ENCODE assay signal across 8 cellular contexts in genomic region chr3:129278439-129278969, GRCh38. TPM values are rescaled to one million over a fixed set of nuclear protein-coding genes. Genes with fewer than 3 reads are reported as not detected.
DNase-seq lines count a peak whose midpoint lies in the region; ATAC-seq lines count a peak whose summit lies in the region.

TSS of gene HMCES (plus strand) at chr3:129278870. CDS start at chr3:129279733, 863 bp downstream.

- H3K9me3 ChIP-seq in BLaER1 treated with 17β-estradiol and CSF1 and Interleukin-3, amounts not matched to agents 10 nM and 100 nM (replicated peaks in 1 of 11): no peaks in the 10 kb centered on the region
- H3K9me3 ChIP-seq in HUES6 (ENCODE audit: control insufficient read depth, insufficient read depth, low read depth, low read length): no peaks in the 10 kb centered on the region
- H3K9me3 ChIP-seq in NT2/D1 (ENCODE audit: insufficient read depth, low read length): no peaks in the 10 kb centered on the region

- CTCF ChIA-PET in activated CD8-positive, alpha-beta memory T cell treated with anti-CD3 and anti-CD28 coated beads, Interleukin-2, amount 10 ng/mL, durations not matched to agents 7 days and 5 days (lab: Charles Lee): interaction anchor here (1.2 to 2.4 kb wide), 4 partner anchors 26 to 262 kb away, joined by 3 to 10 read pairs (median 4); a partner anchor contains a TSS

- no peaks in the 10 kb centered on the region for H3K9me3 Mint-ChIP-seq in activated CD8-positive, alpha-beta memory T cell treated with anti-CD3 and anti-CD28 coated beads, Interleukin-2, amount 10 ng/mL, durations not matched to agents 7 days and 5 days (ENCODE audit: low read depth)
- H3K9me3 Mint-ChIP-seq in effector memory CD8-positive, alpha-beta T cell: no peaks in the 10 kb centered on the region

- H3K27me3 Mint-ChIP-seq in activated CD8-positive, alpha-beta memory T cell treated with anti-CD3 and anti-CD28 coated beads, Interleukin-2, amount 10 ng/mL, durations not matched to agents 7 days and 5 days: no peaks in the 10 kb centered on the region
- no peaks in the 10 kb centered on the region for H3K27me3 Mint-ChIP-seq in effector memory CD8-positive, alpha-beta T cell

- H3K27me3 ChIP-seq in BLaER1 treated with 17β-estradiol and CSF1 and Interleukin-3, amounts not matched to agents 10 nM and 100 nM: no peaks in the 10 kb centered on the region
- no peaks in the 10 kb centered on the region for H3K27me3 ChIP-seq in HUES6 (ENCODE audit: control insufficient read depth, insufficient read depth, low read length)
- no peaks in the 10 kb centered on the region for H3K27me3 ChIP-seq in NT2/D1 (ENCODE audit: insufficient read depth, insufficient read length)

- H3K4me1 Mint-ChIP-seq in activated CD8-positive, alpha-beta memory T cell treated with anti-CD3 and anti-CD28 coated beads, Interleukin-2, amount 10 ng/mL, durations not matched to agents 7 days and 5 days: peaks cover 52% of the 10 kb centered on the region
- peaks cover 26 to 29% of the 10 kb centered on the region in 2 donors for H3K4me1 Mint-ChIP-seq in effector memory CD8-positive, alpha-beta T cell (ENCODE audit: low read depth in 2 of 2)

- H4K20me1 ChIP-seq in BLaER1 treated with 17β-estradiol and CSF1 and Interleukin-3, amounts not matched to agents 10 nM and 100 nM: peaks cover 0 to 48% (median 14%) of the 10 kb centered on the region in 11 experiments; a peak in 14 of 22 replicates

- H3K36me3 ChIP-seq in BLaER1 treated with 17β-estradiol and CSF1 and Interleukin-3, amounts not matched to agents 10 nM and 100 nM: peaks cover 29 to 47% (median 37%) of the 10 kb centered on the region in 11 experiments
- H3K36me3 ChIP-seq in HUES6 (ENCODE audit: control insufficient read depth, insufficient read depth, low read length) (peaks cover 43% of the 10 kb centered on the region), NT2/D1 (ENCODE audit: insufficient read depth, insufficient read length, low read length) (peaks cover 65% of the 10 kb centered on the region)

- DNase-seq in NT2/D1 (ENCODE audit: low read depth, low spot score) (peak; percentile 87), medulla oblongata (ENCODE audit: extremely low spot score) (peak; percentile 95)
- DNase-seq in activated CD8-positive, alpha-beta memory T cell treated with anti-CD3 and anti-CD28 coated beads, Interleukin-2, amount 10 ng/mL, durations not matched to agents 7 days and 5 days: peak; percentile 93
- peak; percentile 92 to 96 (median 94) for DNase-seq in effector memory CD8-positive, alpha-beta T cell
- peak; percentile 80 to 97 (median 86) for DNase-seq in stimulated activated CD4-positive, alpha-beta T cell treated with anti-CD3 and anti-CD28 coated beads, TNF-alpha, amount 100 ng/mL, for 48 hours (ENCODE audit: low read depth in 3 of 3)

- H3K4me3 Mint-ChIP-seq in activated CD8-positive, alpha-beta memory T cell treated with anti-CD3 and anti-CD28 coated beads, Interleukin-2, amount 10 ng/mL, durations not matched to agents 7 days and 5 days: peak within 1 kb of the TSS; percentile 98
- peak within 1 kb of the TSS; percentile 89 to 90 for H3K4me3 Mint-ChIP-seq in effector memory CD8-positive, alpha-beta T cell

- H3K27ac ChIP-seq in BLaER1 treated with 17β-estradiol and CSF1 and Interleukin-3, amounts not matched to agents 10 nM and 100 nM: peak within 1 kb of the TSS; percentile 80 to 97 (median 95)
- H3K27ac ChIP-seq in HUES6 (ENCODE audit: low read depth, low read length): peak within 1 kb of the TSS; percentile 97

- peak; percentile 42 for ATAC-seq in GM21360 (IDR thresholded peaks at IDR 0.05; ENCODE audit: unreplicated experiment)
- peak; percentile 93 for ATAC-seq in activated CD8-positive, alpha-beta memory T cell treated with anti-CD3 and anti-CD28 coated beads, Interleukin-2, amount 10 ng/mL, durations not matched to agents 7 days and 5 days
- peak; percentile 93 for ATAC-seq in effector memory CD8-positive, alpha-beta T cell (replicated peaks)

- H3K4me2 ChIP-seq in BLaER1 treated with 17β-estradiol and CSF1 and Interleukin-3, amounts not matched to agents 10 nM and 100 nM: peak within 1 kb of the TSS; percentile 89 to 98 (median 95)

- H3K9ac ChIP-seq in BLaER1 treated with 17β-estradiol and CSF1 and Interleukin-3, amounts not matched to agents 10 nM and 100 nM: peak within 1 kb of the TSS; percentile 90 to 98 (median 96)
- H3K9ac ChIP-seq in HUES6 (ENCODE audit: low read length) (peak within 1 kb of the TSS; percentile 91), NT2/D1 (ENCODE audit: insufficient read length, low read depth) (peak within 1 kb of the TSS; percentile 92)

- peak within 1 kb of the TSS; percentile 96 for H3K27ac Mint-ChIP-seq in activated CD8-positive, alpha-beta memory T cell treated with anti-CD3 and anti-CD28 coated beads, Interleukin-2, amount 10 ng/mL, durations not matched to agents 7 days and 5 days
- H3K27ac Mint-ChIP-seq in effector memory CD8-positive, alpha-beta T cell: peak within 1 kb of the TSS; percentile 91 to 93

- H3K36me3 Mint-ChIP-seq in activated CD8-positive, alpha-beta memory T cell treated with anti-CD3 and anti-CD28 coated beads, Interleukin-2, amount 10 ng/mL, durations not matched to agents 7 days and 5 days: peaks cover 38% of the 10 kb centered on the region
- H3K36me3 Mint-ChIP-seq in effector memory CD8-positive, alpha-beta T cell (ENCODE audit: insufficient read depth): peaks cover 59% of the 10 kb centered on the region

- H3K4me3 ChIP-seq in BLaER1 treated with 17β-estradiol and CSF1 and Interleukin-3, amounts not matched to agents 10 nM and 100 nM: peak within 1 kb of the TSS; percentile 89 to 97 (median 92)
- H3K4me3 ChIP-seq in HUES6 (ENCODE audit: low read depth, low read length) (peak within 1 kb of the TSS; percentile 85), NT2/D1 (ENCODE audit: insufficient read length, low read depth) (peak within 1 kb of the TSS; percentile 82)

- H3K4me1 ChIP-seq in BLaER1 treated with 17β-estradiol and CSF1 and Interleukin-3, amounts not matched to agents 10 nM and 100 nM: peaks cover 57 to 91% (median 89%) of the 10 kb centered on the region in 10 experiments
- H3K4me1 ChIP-seq in HUES6 (ENCODE audit: control insufficient read depth, insufficient read depth, low read length) (peaks cover 8% of the 10 kb centered on the region), NT2/D1 (ENCODE audit: insufficient read depth, insufficient read length) (peaks cover 4% of the 10 kb centered on the region)

RNA-seq across cellular contexts. Expression of gene HMCES, which starts in this region (rescaled TPM):
- total RNA-seq in activated CD8-positive, alpha-beta memory T cell treated with anti-CD3 and anti-CD28 coated beads, Interleukin-2, amount 10 ng/mL, durations not matched to agents 7 days and 5 days: 10 to 100 TPM; 43.4 to 52.1 TPM

Comparison
In these comparisons a context has a peak if more than half of its experiments do, and no peak if none do; other contexts are left out.
1. Peak in every context shown above with its lines: DNase-seq, ATAC-seq, H3K4me3 ChIP-seq and H3K27ac ChIP-seq.
2. ATAC-seq: peak in every context shown above with its lines; median percentile 93 in activated CD8-positive, alpha-beta memory T cell treated with anti-CD3 and anti-CD28 coated beads, Interleukin-2, amount 10 ng/mL, durations not matched to agents 7 days and 5 days; 93 in effector memory CD8-positive, alpha-beta T cell; 42 in GM21360.